In the genomic region with DNA sequence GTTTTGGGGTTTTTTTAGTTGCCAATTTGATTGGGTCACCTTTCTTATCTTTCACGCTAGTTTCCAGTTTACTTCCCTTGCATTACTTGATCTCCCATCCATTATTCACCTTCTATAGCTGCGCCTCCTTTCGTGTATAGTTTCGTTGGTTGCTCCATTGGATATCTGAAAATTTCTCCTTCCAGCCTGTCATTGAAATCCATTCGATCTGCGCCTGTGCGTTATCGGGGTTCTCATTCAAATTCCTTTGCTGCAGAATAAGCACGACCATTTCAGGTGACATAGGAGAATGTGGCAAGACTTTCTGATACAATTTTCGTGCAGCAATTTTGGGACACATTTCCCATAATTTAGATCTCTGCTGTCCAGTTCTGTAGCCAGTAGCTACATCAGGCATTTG, we compare ENCODE assay signal across 8 cellular contexts. TPM values are rescaled to one million over a fixed set of nuclear protein-coding genes. Genes with fewer than 3 reads are reported as not detected.
DNase-seq lines count a peak whose midpoint lies in the region; ATAC-seq, FAIRE-seq and TF ChIP-seq lines count a peak whose summit lies in the region.

No MANE protein-coding gene starts in this region.

- no peak for TF ChIP-seq CTCF in GM12875 (IDR thresholded peaks at IDR 0.05; ENCODE audit: borderline replicate concordance, insufficient read depth, low read depth, low read length)
- no peak for TF ChIP-seq CTCF in OCI-LY7 (conservative IDR thresholded peaks at IDR 0.05; ENCODE audit: low read length)

- CTCF ChIA-PET in OCI-LY7 (lab: Charles Lee; ENCODE audit: unreplicated experiment): no interaction called here

- H3K4me2 ChIP-seq in OCI-LY7 (ENCODE audit: low read length): peak overlapping the region; percentile 78

- TF ChIP-seq POLR2A in erythroblast (IDR thresholded peaks at IDR 0.05; ENCODE audit: low read length): no peak

- peaks cover 20% of the 10 kb centered on the region for H3K36me3 ChIP-seq in OCI-LY7 (ENCODE audit: insufficient read depth, low read length)

- peaks cover 48% of the 10 kb centered on the region; the same call in 1 of the 2 replicates for H3K79me2 ChIP-seq in OCI-LY7 (ENCODE audit: insufficient read depth, low read depth, low read length)

- H3K9me2 ChIP-seq in OCI-LY7 (ENCODE audit: insufficient read depth, low read length): no peaks in the 10 kb centered on the region

- BruUV-seq in OCI-LY7 (replicated peaks; lab: Mats Ljungman, UMichigan): TSS peak; percentile 80

- ATAC-seq in GM21526 (IDR thresholded peaks at IDR 0.05; ENCODE audit: low FRiP score, unreplicated experiment) (no peak), GM18873 (IDR thresholded peaks at IDR 0.05; ENCODE audit: low FRiP score, unreplicated experiment) (no peak)

- H4K20me1 ChIP-seq in OCI-LY7 (ENCODE audit: insufficient read depth, low read length): no peaks in the 10 kb centered on the region

- peak overlapping the region; percentile 82 for H3K4me3 ChIP-seq in GM12875 (ENCODE audit: low read depth, low read length)
- H3K4me3 ChIP-seq in OCI-LY7 (ENCODE audit: low read depth, low read length, poor library complexity, severe bottlenecking): peak overlapping the region; percentile 77

- intact Hi-C loops in OCI-LY7 (cut with micrococcal nuclease; ENCODE audit: unreplicated experiment): loop anchor here (1.0 to 2.0 kb wide), 2 partner anchors 156 to 215 kb away; a partner anchor contains a TSS

- DNase-seq in OCI-LY7 (ENCODE audit: low spot score): no peak
- peak; percentile 49 to 66 for DNase-seq in erythroblast (lab: John Stamatoyannopoulos, UW)
- peak; percentile 9 for DNase-seq in pons (ENCODE audit: low spot score)
- no peak for DNase-seq in activated effector memory CD4-positive, alpha-beta T cell treated with anti-CD3 and anti-CD28 coated beads, Interleukin-2, amount 50 U/mL, for 16 hours
- DNase-seq in HTR-8/SVneo (ENCODE audit: insufficient read length, low spot score): no peak

- peak overlapping the region; percentile 69; the same call in 1 of the 2 replicates for H2AFZ ChIP-seq in OCI-LY7 (ENCODE audit: low read length)

- H3K9me3 ChIP-seq in OCI-LY7 (ENCODE audit: low read length): no peaks in the 10 kb centered on the region

- H3K27ac ChIP-seq in OCI-LY7 (ENCODE audit: low read depth, low read length, poor library complexity, severe bottlenecking): peak overlapping the region; percentile 50

- POLR2A ChIA-PET in OCI-LY7 (lab: Charles Lee): interaction anchor here (0.5 to 2.1 kb wide), 4 partner anchors 10 to 1097 kb away, joined by 3 to 10 read pairs (median 4); no protein-coding TSS in a partner anchor

- no peak for FAIRE-seq in HTR-8/SVneo (lab: Jason Lieb, UNC)

- peaks cover 18% of the 10 kb centered on the region for H3K4me1 ChIP-seq in OCI-LY7 (ENCODE audit: insufficient read depth, low read length, poor library complexity, severe bottlenecking)

RNA-seq across cellular contexts. Expression of a gene that starts 0.8 kb away (rescaled TPM):
- 27.8 and 35.9 TPM in 2 replicates for total RNA-seq in OCI-LY7 (2014; rRNA removed; shearing (Covaris generic))
- 35.7 and 40.4 TPM in 2 replicates for total RNA-seq in OCI-LY7 (2022)

RNA-seq across cellular contexts. Expression of a gene that starts 0.9 kb away (rescaled TPM):
- 14.4 and 20.4 TPM in 2 replicates for total RNA-seq in OCI-LY7 (2014; rRNA removed; shearing (Covaris generic))
- total RNA-seq in OCI-LY7 (2022): 26.4 and 27.6 TPM in 2 replicates

Comparison
In these comparisons a context has a peak if more than half of its experiments do, and no peak if none do; other contexts are left out.
1. DNase-seq: peak in erythroblast (2 of 2) and pons (single experiment); none in OCI-LY7 (single experiment), activated effector memory CD4-positive, alpha-beta T cell treated with anti-CD3 and anti-CD28 coated beads, Interleukin-2, amount 50 U/mL, for 16 hours (single experiment) and HTR-8/SVneo (single experiment).